10 cellular contexts compared by ENCODE assay signal in the genomic region with DNA sequence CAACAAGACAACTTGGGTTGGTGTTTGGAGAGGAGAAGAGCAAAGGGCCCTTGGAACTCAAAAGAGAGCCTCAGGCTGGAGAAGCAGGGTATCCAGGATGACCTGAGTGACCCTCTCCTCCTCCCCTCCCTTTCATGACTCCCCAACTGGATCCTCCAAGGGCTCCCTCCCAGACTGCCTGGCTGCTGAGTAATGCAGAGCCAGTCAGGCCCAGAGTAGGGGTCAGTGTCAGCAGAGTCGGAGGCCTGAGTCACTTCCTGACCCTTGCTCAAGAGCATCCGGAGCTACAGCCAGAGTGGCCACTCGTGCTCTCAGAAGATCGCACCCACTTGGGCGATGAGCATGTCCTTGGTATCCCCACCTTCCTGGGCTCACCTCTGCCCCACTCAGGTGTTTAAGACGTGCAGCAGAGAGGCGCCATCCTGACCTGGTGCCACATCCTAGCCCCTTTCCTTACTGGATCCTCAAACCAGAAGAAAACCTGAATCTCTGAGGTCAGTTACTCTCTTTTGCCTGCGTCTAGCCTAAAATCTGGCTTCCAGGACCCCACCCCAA. TPM values are rescaled to one million over a fixed set of nuclear protein-coding genes. Genes with fewer than 3 reads are reported as not detected.
DNase-seq lines count a peak whose midpoint lies in the region; ATAC-seq lines count a peak whose summit lies in the region.
"Had no signal": no experiment of that assay in that cellular context is flagged by ENCODE, and none has a peak within 500 bp of the region (broad histone marks: within the 10 kb centered on the region; RNA-seq: fewer than 3 reads in every experiment).

No MANE protein-coding gene starts in this region.

- H3K4me2 ChIP-seq in Karpas-422 (ENCODE audit: low read depth, low read length, poor library complexity, severe bottlenecking): no peak overlapping the region

- peak overlapping the region; percentile 48 for H3K4me3 Mint-ChIP-seq in activated T-helper 17 cell treated with anti-CD3 and anti-CD28 coated beads, Interleukin-2, amount 50 U/mL, for 72 hours
- no peak overlapping the region for H3K4me3 Mint-ChIP-seq in stimulated activated effector memory CD8-positive, alpha-beta T cell treated with anti-CD3 and anti-CD28 coated beads, Interleukin-12 subunit alpha, Interleukin-12 subunit beta, amount 100 ng/mL, for 72 hours

- intact Hi-C loops in right cardiac atrium (cut with DNase I): loop anchor here in 3 of 4 donors (10.0 kb wide), 3 partner anchors 57 to 237 kb away; no protein-coding TSS in a partner anchor

- H3K9me2 ChIP-seq in Karpas-422 (replicated peaks; ENCODE audit: insufficient read depth, low read length): no peaks in the 10 kb centered on the region

- no peaks in the 10 kb centered on the region for H3K36me3 ChIP-seq in Karpas-422 (ENCODE audit: insufficient read depth, low read length)

- H3K4me1 ChIP-seq in right cardiac atrium (ENCODE audit: control insufficient read depth, insufficient read depth, low read length) (peaks cover 2% of the 10 kb centered on the region), Karpas-422 (ENCODE audit: low read length) (peaks cover 35% of the 10 kb centered on the region)

- DNase-seq in DMS53 (lab: John Stamatoyannopoulos, UW) (peak; percentile 33), DMS53 treated with DMSO at 0.1 percent for 48 hours (lab: John Stamatoyannopoulos, UW; ENCODE audit: unreplicated experiment) (no peak), right cardiac atrium (peak; percentile 65 to 72 (median 71)), mucosa of gallbladder (ENCODE audit: low spot score) (no peak), retina (no peak), Karpas-422 (no peak)
- no peak for DNase-seq in stimulated activated effector memory CD8-positive, alpha-beta T cell treated with anti-CD3 and anti-CD28 coated beads, Interleukin-12 subunit alpha, Interleukin-12 subunit beta, amount 100 ng/mL, for 72 hours (ENCODE audit: low spot score in 2 of 2)
- DNase-seq: left colon had no signal

- H3K9ac ChIP-seq in Karpas-422 (ENCODE audit: low read length): no peak overlapping the region

- no peaks in the 10 kb centered on the region for H3K27me3 Mint-ChIP-seq in activated T-helper 17 cell treated with anti-CD3 and anti-CD28 coated beads, Interleukin-2, amount 50 U/mL, for 72 hours

- H3K9me3 ChIP-seq in right cardiac atrium (ENCODE audit: control insufficient read depth, low read length): no peaks in the 10 kb centered on the region
- H3K9me3 ChIP-seq in Karpas-422 (ENCODE audit: low read length): no peaks in the 10 kb centered on the region

- H3K27me3 ChIP-seq in right cardiac atrium (ENCODE audit: control insufficient read depth, insufficient read depth) (no peaks in the 10 kb centered on the region), Karpas-422 (ENCODE audit: low read length) (no peaks in the 10 kb centered on the region)

- ATAC-seq in activated T-helper 17 cell treated with anti-CD3 and anti-CD28 coated beads, Interleukin-2, amount 50 U/mL, for 72 hours (replicated peaks): no peak
- peak; percentile 25 to 72 for ATAC-seq in right cardiac atrium
- no peak for ATAC-seq in stimulated activated effector memory CD8-positive, alpha-beta T cell treated with anti-CD3 and anti-CD28 coated beads, Interleukin-12 subunit alpha, Interleukin-12 subunit beta, amount 100 ng/mL, for 72 hours
- ATAC-seq: left colon had no signal

- peaks cover 16% of the 10 kb centered on the region for H3K36me3 Mint-ChIP-seq in activated T-helper 17 cell treated with anti-CD3 and anti-CD28 coated beads, Interleukin-2, amount 50 U/mL, for 72 hours (ENCODE audit: low read depth)
- H3K36me3 Mint-ChIP-seq in stimulated activated effector memory CD8-positive, alpha-beta T cell treated with anti-CD3 and anti-CD28 coated beads, Interleukin-12 subunit alpha, Interleukin-12 subunit beta, amount 100 ng/mL, for 72 hours: peaks cover 38% of the 10 kb centered on the region

- no peaks in the 10 kb centered on the region for H3K79me2 ChIP-seq in Karpas-422 (ENCODE audit: low read length)

- WGBS in right cardiac atrium: 69% methylated on average over 8 of the region's 8 CpGs

- H3K4me3 ChIP-seq in right cardiac atrium (ENCODE audit: low read length) (no peak overlapping the region), Karpas-422 (ENCODE audit: low read length) (no peak overlapping the region)

- H3K27ac ChIP-seq in right cardiac atrium (ENCODE audit: low read length) (no peak overlapping the region), Karpas-422 (ENCODE audit: low read length) (no peak overlapping the region)
- H3K27ac ChIP-seq: 22Rv1 had no signal

- H3K4me1 Mint-ChIP-seq in activated T-helper 17 cell treated with anti-CD3 and anti-CD28 coated beads, Interleukin-2, amount 50 U/mL, for 72 hours: peaks cover 33% of the 10 kb centered on the region
- peaks cover 59% of the 10 kb centered on the region for H3K4me1 Mint-ChIP-seq in stimulated activated effector memory CD8-positive, alpha-beta T cell treated with anti-CD3 and anti-CD28 coated beads, Interleukin-12 subunit alpha, Interleukin-12 subunit beta, amount 100 ng/mL, for 72 hours

- H3K9me3 Mint-ChIP-seq in activated T-helper 17 cell treated with anti-CD3 and anti-CD28 coated beads, Interleukin-2, amount 50 U/mL, for 72 hours: no peaks in the 10 kb centered on the region
- no peaks in the 10 kb centered on the region for H3K9me3 Mint-ChIP-seq in stimulated activated effector memory CD8-positive, alpha-beta T cell treated with anti-CD3 and anti-CD28 coated beads, Interleukin-12 subunit alpha, Interleukin-12 subunit beta, amount 100 ng/mL, for 72 hours

- no peaks in the 10 kb centered on the region for H4K20me1 ChIP-seq in Karpas-422 (ENCODE audit: insufficient read depth, low read depth, low read length)

- H2AFZ ChIP-seq in Karpas-422 (ENCODE audit: low read length): no peak overlapping the region

- peak overlapping the region; percentile 30 for H3K27ac Mint-ChIP-seq in activated T-helper 17 cell treated with anti-CD3 and anti-CD28 coated beads, Interleukin-2, amount 50 U/mL, for 72 hours
- H3K27ac Mint-ChIP-seq in stimulated activated effector memory CD8-positive, alpha-beta T cell treated with anti-CD3 and anti-CD28 coated beads, Interleukin-12 subunit alpha, Interleukin-12 subunit beta, amount 100 ng/mL, for 72 hours: peak overlapping the region; percentile 8

RNA-seq across cellular contexts. Expression of gene MAPK13, which starts 2.8 kb away (rescaled TPM):
- total RNA-seq in activated T-helper 17 cell treated with anti-CD3 and anti-CD28 coated beads, Interleukin-2, amount 50 U/mL, for 72 hours: 10 to 100 TPM; 53.6 to 58.7 TPM
- total RNA-seq in right cardiac atrium (1 to 10 TPM; 1.7 to 4.0 (median 2.4) TPM), mucosa of gallbladder (72.2 TPM)
- 1.4 TPM for polyA plus RNA-seq in right cardiac atrium
- total RNA-seq in Karpas-422 (2014; rRNA removed; shearing (Covaris generic); ENCODE audit: low replicate concordance): 1.6 and 2.1 TPM in 2 replicates

Comparison
In these comparisons a context has a peak if more than half of its experiments do, and no peak if none do; other contexts are left out.
1. DNase-seq: peak in DMS53 (single experiment) and right cardiac atrium (3 of 3); none in DMS53 treated with DMSO at 0.1 percent for 48 hours (single experiment), stimulated activated effector memory CD8-positive, alpha-beta T cell treated with anti-CD3 and anti-CD28 coated beads, Interleukin-12 subunit alpha, Interleukin-12 subunit beta, amount 100 ng/mL, for 72 hours (0 of 2), mucosa of gallbladder (single experiment), retina (single experiment) and Karpas-422 (single experiment).
2. ATAC-seq: peak in right cardiac atrium (2 of 2); none in activated T-helper 17 cell treated with anti-CD3 and anti-CD28 coated beads, Interleukin-2, amount 50 U/mL, for 72 hours (single experiment) and stimulated activated effector memory CD8-positive, alpha-beta T cell treated with anti-CD3 and anti-CD28 coated beads, Interleukin-12 subunit alpha, Interleukin-12 subunit beta, amount 100 ng/mL, for 72 hours (single experiment).
3. RNA of gene MAPK13, which starts 2.8 kb away (total RNA-seq): 72.2 TPM in mucosa of gallbladder (single experiment) and 53.6 to 58.7 TPM in activated T-helper 17 cell treated with anti-CD3 and anti-CD28 coated beads, Interleukin-2, amount 50 U/mL, for 72 hours; 1.7 to 4.0 TPM in right cardiac atrium and 1.6 to 2.1 TPM in Karpas-422; every median in the first group is over 10 times any median in the second.